18 cellular contexts compared by ENCODE assay signal in the genomic region with DNA sequence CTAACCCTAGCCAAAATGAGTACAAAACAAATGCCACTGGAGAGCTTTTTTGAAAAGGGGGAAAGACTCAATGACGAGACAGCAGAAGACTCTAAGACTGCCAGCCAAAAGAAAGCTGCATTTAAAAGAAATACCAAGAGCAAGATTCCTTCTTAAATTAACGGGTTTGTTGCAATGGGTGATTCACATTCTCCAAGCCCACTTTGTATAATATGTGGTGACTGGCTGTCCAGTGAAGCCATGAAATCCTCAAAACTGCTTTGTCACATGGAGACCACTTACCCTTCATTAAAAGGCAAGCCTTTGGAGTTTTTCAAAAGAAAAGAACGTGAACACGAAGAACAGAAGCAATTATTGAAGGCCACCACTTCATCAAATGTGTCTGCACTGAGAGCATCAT.
"Had no signal": no experiment of that assay in that cellular context is flagged by ENCODE, and none has a peak within 500 bp of the region (broad histone marks: within the 10 kb centered on the region; RNA-seq: fewer than 3 reads in every experiment).

No MANE protein-coding gene starts in this region.

- H3K4me1 ChIP-seq: neural progenitor cell, prostate gland, right atrium auricular region, testis had no signal

- H3K9ac ChIP-seq: neural progenitor cell had no signal

- H3K36me3 ChIP-seq: prostate gland, right atrium auricular region had no signal

- H3K27ac ChIP-seq: neural progenitor cell, prostate gland, right atrium auricular region, skin epidermis, testis had no signal

- H3K4me2 ChIP-seq: neural progenitor cell had no signal

- H3K9me3 ChIP-seq: mucosa of descending colon, prostate gland, right atrium auricular region, testis had no signal

- DNase-seq: activated CD4-positive, alpha-beta T cell treated with anti-CD3 and anti-CD28 coated beads, Interleukin-2, amount 10 ng/mL, durations not matched to agents 24 days and 14 days; activated CD8-positive, alpha-beta T cell treated with anti-CD3 and anti-CD28 coated beads for 36 hours; activated naive CD4-positive, alpha-beta T cell treated with anti-CD3 and anti-CD28 coated beads for 36 hours; activated T-cell treated with anti-CD3 and anti-CD28 coated beads, Interleukin-2, amount 50 U/mL, for 1 hour; effector CD8-positive, alpha-beta T cell; foreskin melanocyte; kidney glomerular epithelial cell; left ventricle myocardium superior; mucosa of descending colon; naive B cell; stimulated activated CD4-positive, alpha-beta T cell treated with anti-CD3 and anti-CD28 coated beads, Interleukin-15, amount 100 ng/mL, for 24 hours; stimulated activated CD4-positive, alpha-beta T cell treated with anti-CD3 and anti-CD28 coated beads, Interleukin-2, amount 100 ng/mL, for 48 hours; T-helper 2 cell; testis had no signal

- H3K4me3 ChIP-seq: mucosa of descending colon, neural progenitor cell, prostate gland, right atrium auricular region, skin epidermis, testis had no signal

- H3K27me3 ChIP-seq: neural progenitor cell, right atrium auricular region, testis had no signal
